In the genomic region with DNA sequence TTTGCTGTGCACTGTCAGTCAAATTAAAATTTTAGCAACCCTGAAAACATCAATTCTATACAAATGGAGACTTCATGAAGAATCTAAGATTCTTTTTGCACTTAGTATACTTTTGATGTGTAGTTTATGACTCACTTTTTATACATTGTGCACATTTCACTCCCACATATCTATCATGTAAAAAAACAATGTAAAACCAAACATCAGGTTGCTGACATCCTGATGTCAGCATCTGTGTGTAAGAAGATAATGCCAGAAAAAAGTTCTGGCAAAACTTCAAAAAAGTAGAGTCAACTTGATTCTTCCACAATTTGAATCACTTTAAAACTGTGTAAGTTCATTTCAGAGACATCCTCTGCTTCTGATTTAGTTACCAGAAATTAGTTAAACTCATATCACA, we compare ENCODE assay signal across 17 cellular contexts.
"Had no signal": no experiment of that assay in that cellular context is flagged by ENCODE, and none has a peak within 500 bp of the region (broad histone marks: within the 10 kb centered on the region; RNA-seq: fewer than 3 reads in every experiment).

No MANE protein-coding gene starts in this region.

- H3K4me1 ChIP-seq: testis, upper lobe of right lung had no signal

- H3K4me3 ChIP-seq: testis, upper lobe of right lung had no signal

- H3K9me3 ChIP-seq: testis, upper lobe of right lung had no signal

- DNase-seq: activated CD4-positive, alpha-beta T cell treated with anti-CD3 and anti-CD28 coated beads for 1 hour; activated CD4-positive, alpha-beta T cell treated with anti-CD3 and anti-CD28 coated beads, Interleukin-2, amount 50 U/mL, for 48 hours; activated CD8-positive, alpha-beta memory T cell treated with anti-CD3 and anti-CD28 coated beads, Interleukin-2, amount 10 ng/mL, durations not matched to agents 7 days and 5 days; activated effector memory CD4-positive, alpha-beta T cell treated with anti-CD3 and anti-CD28 coated beads, Interleukin-2, amount 50 U/mL, for 16 hours; activated T-cell treated with anti-CD3 and anti-CD28 coated beads, Interleukin-2, amount 50 U/mL, for 4 hours; aorta; effector memory CD4-positive, alpha-beta T cell; head of caudate nucleus; left colon; stimulated activated CD4-positive, alpha-beta T cell treated with anti-CD3 and anti-CD28 coated beads, Interleukin-4, amount 100 ng/mL, for 24 hours; stimulated activated naive CD8-positive, alpha-beta T cell treated with anti-CD3 and anti-CD28 coated beads, Interleukin-15, amount 100 ng/mL, for 72 hours; T-helper 9 cell; testis; upper lobe of right lung had no signal

- H3K27me3 ChIP-seq: testis, upper lobe of right lung had no signal

- H3K27ac ChIP-seq: epithelial cell of prostate, testis, upper lobe of right lung had no signal

- ATAC-seq: activated CD8-positive, alpha-beta memory T cell treated with anti-CD3 and anti-CD28 coated beads, Interleukin-2, amount 10 ng/mL, durations not matched to agents 7 days and 5 days; activated T-cell treated with anti-CD3 and anti-CD28 coated beads, Interleukin-2, amount 50 U/mL, for 4 hours; left colon; natural killer cell treated with Interleukin-12 subunit alpha and Interleukin-12 subunit beta and Interleukin-15 and Interleukin-18, amount 100 ng/mL, for 72 hours; sciatic nerve; stimulated activated naive CD8-positive, alpha-beta T cell treated with anti-CD3 and anti-CD28 coated beads, Interleukin-15, amount 100 ng/mL, for 72 hours; upper lobe of right lung had no signal

- H3K36me3 ChIP-seq: upper lobe of right lung had no signal
